In genomic region chr15:96353378-96353930, GRCh38 we compare ENCODE assay signal across 12 cellular contexts. TPM values are rescaled to one million over a fixed set of nuclear protein-coding genes. Genes with fewer than 3 reads are reported as not detected.
DNase-seq lines count a peak whose midpoint lies in the region; ATAC-seq and TF ChIP-seq lines count a peak whose summit lies in the region.
"Had no signal": no experiment of that assay in that cellular context is flagged by ENCODE, and none has a peak within 500 bp of the region (broad histone marks: within the 10 kb centered on the region; RNA-seq: fewer than 3 reads in every experiment).

No MANE protein-coding gene starts in this region.

- H3K4me3 ChIP-seq in heart right ventricle (peak overlapping the region in 9 of 10 donors; percentile 51 to 73 (median 65)), esophagus muscularis mucosa (peak overlapping the region; percentile 62 to 78 (median 66)), neuronal stem cell (ENCODE audit: low read length in 2 of 2) (peak overlapping the region in 1 of 2 donors; percentile 67), uterus (peak overlapping the region; percentile 51 to 59), MM.1S (ENCODE audit: low read length) (no peak overlapping the region)

- H3K79me1 ChIP-seq in neuronal stem cell (ENCODE audit: low read depth, low read length) = peaks cover 1% of the 10 kb centered on the region

- H3K27me3 ChIP-seq in heart right ventricle (peaks cover 0 to 98% (median 79%) of the 10 kb centered on the region in 7 donors), esophagus muscularis mucosa (peaks cover 0 to 17% (median 0%) of the 10 kb centered on the region in 4 donors), neuronal stem cell (ENCODE audit: control insufficient read depth in 3 of 3, insufficient read depth in 3 of 3, low read depth in 1 of 3, low read length in 3 of 3) (peaks cover 7 to 40% (median 20%) of the 10 kb centered on the region in 3 experiments), uterus (no peaks in the 10 kb centered on the region), MM.1S (replicated peaks; ENCODE audit: insufficient read depth, low read length) (peaks cover 50% of the 10 kb centered on the region)

- H2AFZ ChIP-seq in neuronal stem cell (ENCODE audit: low read length) (no peak overlapping the region), MM.1S (ENCODE audit: low read length) (no peak overlapping the region)

- H4K20me1 ChIP-seq in MM.1S (ENCODE audit: insufficient read depth, low read length) = no peaks in the 10 kb centered on the region

- no peak overlapping the region for H3K4ac ChIP-seq in neuronal stem cell (ENCODE audit: low read length)

- no peak overlapping the region for H2BK12ac ChIP-seq in neuronal stem cell (ENCODE audit: low read length)

- H4K91ac ChIP-seq in neuronal stem cell (ENCODE audit: low read depth, low read length, poor library complexity) = no peak overlapping the region

- no peaks in the 10 kb centered on the region for H3K79me2 ChIP-seq in MM.1S (ENCODE audit: low read length)

- DNase-seq in heart right ventricle (no peak), left ventricle myocardium superior (no peak), esophagus muscularis mucosa (ENCODE audit: extremely low spot score) (no peak), neuronal stem cell (ENCODE audit: low spot score) (no peak), uterus (no peak), COR-L47 (lab: John Stamatoyannopoulos, UW) (no peak), MM.1S (no peak)
- DNase-seq: activated T-cell treated with anti-CD3 and anti-CD28 coated beads for 4 hours, cerebellar nuclear complex, GDM1, NCI-H774 had no signal

- H3K23ac ChIP-seq in neuronal stem cell (ENCODE audit: low read depth, low read length, poor library complexity) = no peak overlapping the region

- H3K9me2 ChIP-seq in MM.1S (replicated peaks; ENCODE audit: insufficient read depth, low read length) = no peaks in the 10 kb centered on the region

- H3K18ac ChIP-seq in neuronal stem cell (ENCODE audit: low read length) = peak overlapping the region; percentile 62

- H2BK120ac ChIP-seq in neuronal stem cell (ENCODE audit: low read depth, low read length) = no peak overlapping the region

- H3K4me2 ChIP-seq in neuronal stem cell (ENCODE audit: insufficient read depth, low read length, poor library complexity, severe bottlenecking) = peak overlapping the region; percentile 85
- no peak overlapping the region for H3K4me2 ChIP-seq in MM.1S (ENCODE audit: low read depth, low read length)

- no peak overlapping the region for H3K14ac ChIP-seq in neuronal stem cell (ENCODE audit: low read length)

- H3K4me1 ChIP-seq in heart right ventricle (peaks cover 0 to 72% (median 39%) of the 10 kb centered on the region in 9 donors), esophagus muscularis mucosa (peaks cover 35 to 92% (median 85%) of the 10 kb centered on the region in 4 donors), neuronal stem cell (ENCODE audit: control insufficient read depth in 2 of 2, insufficient read depth in 1 of 2, low read depth in 1 of 2, low read length in 2 of 2) (peaks cover 21 to 47% of the 10 kb centered on the region in 2 donors), uterus (no peaks in the 10 kb centered on the region), MM.1S (ENCODE audit: low read length) (0 out of 2 replicates have a peak, but pooled peaks cover 4% of the 10 kb centered on the region)

- H3K9me3 ChIP-seq in heart right ventricle (no peaks in the 10 kb centered on the region), esophagus muscularis mucosa (no peaks in the 10 kb centered on the region), neuronal stem cell (replicated peaks in 1 of 2; ENCODE audit: control insufficient read depth in 2 of 2, insufficient read depth in 1 of 2, low read depth in 1 of 2, low read length in 2 of 2) (no peaks in the 10 kb centered on the region), uterus (no peaks in the 10 kb centered on the region), MM.1S (replicated peaks; ENCODE audit: insufficient read depth, low read length) (no peaks in the 10 kb centered on the region)

- no peak overlapping the region for H2BK15ac ChIP-seq in neuronal stem cell (ENCODE audit: low read length)

- H3K36me3 ChIP-seq in heart right ventricle (no peaks in the 10 kb centered on the region), esophagus muscularis mucosa (no peaks in the 10 kb centered on the region), neuronal stem cell (replicated peaks in 1 of 2; ENCODE audit: control insufficient read depth in 2 of 2, insufficient read depth in 2 of 2, low read length in 2 of 2) (peaks cover 0 to 5% of the 10 kb centered on the region in 2 donors), uterus (no peaks in the 10 kb centered on the region), MM.1S (replicated peaks; ENCODE audit: insufficient read depth, low read length) (no peaks in the 10 kb centered on the region)

- 32 to 41% methylated on average over 25 of the region's 25 CpGs for WGBS in heart right ventricle, 2 donors
- WGBS in esophagus muscularis mucosa = 48% methylated on average over 25 of the region's 25 CpGs
- no CpG with 5 or more reads among the region's 25 CpGs for WGBS in neuronal stem cell (ENCODE audit: extremely low coverage in 2 of 2, insufficient read length in 2 of 2, insufficient replicate concordance in 1 of 2), 2 donors

- no peak overlapping the region for H2BK5ac ChIP-seq in neuronal stem cell (ENCODE audit: low read length)

- TF ChIP-seq CTCF in heart right ventricle (IDR thresholded peaks at IDR 0.05) (no peak), esophagus muscularis mucosa (IDR thresholded peaks at IDR 0.05) (no peak), uterus (IDR thresholded peaks at IDR 0.05) (no peak), MM.1S (IDR thresholded peaks at IDR 0.05; ENCODE audit: low read length) (no peak)

- ATAC-seq in heart right ventricle (no peak), left ventricle myocardium superior (no peak), GM18870 (IDR thresholded peaks at IDR 0.05; ENCODE audit: unreplicated experiment) (no peak)

- H3F3A ChIP-seq in MM.1S (ENCODE audit: insufficient read depth, low read length) = no peaks in the 10 kb centered on the region

- no peak for TF ChIP-seq EP300 in esophagus muscularis mucosa (IDR thresholded peaks at IDR 0.05)

- no peak overlapping the region for H2AK5ac ChIP-seq in neuronal stem cell (ENCODE audit: low read depth, low read length)

- H3K27ac ChIP-seq in heart right ventricle (peak overlapping the region in 9 of 10 donors; percentile 81 to 91 (median 88)), esophagus muscularis mucosa (replicated peaks in 1 of 4) (peak overlapping the region; percentile 94 to 97 (median 94)), neuronal stem cell (replicated peaks; ENCODE audit: low read length) (peak overlapping the region; percentile 31), uterus (peak overlapping the region; percentile 94 to 100), MM.1S (ENCODE audit: low read length) (no peak overlapping the region)

- H3K9ac ChIP-seq in neuronal stem cell (ENCODE audit: low read depth, low read length, poor library complexity) (no peak overlapping the region), MM.1S (ENCODE audit: low read length) (no peak overlapping the region)

- TF ChIP-seq POLR2A in esophagus muscularis mucosa (IDR thresholded peaks at IDR 0.05; ENCODE audit: low read depth) = no peak
- TF ChIP-seq POLR2A in uterus (IDR thresholded peaks at IDR 0.05) = peak in 1 of 2 donors; percentile 7

- intact Hi-C loops in heart right ventricle (cut with DNase I) = loop anchor here in 9 of 10 donors (10.0 kb wide), 7 partner anchors 61 to 1679 kb away; no protein-coding TSS in a partner anchor
- intact Hi-C loops in left ventricle myocardium superior (cut with micrococcal nuclease) = no loop called here
- intact Hi-C loops in esophagus muscularis mucosa (cut with DNase I) = loop anchor here (5.0 to 10.0 kb wide), 3 partner anchors 74 to 1089 kb away; no protein-coding TSS in a partner anchor
- intact Hi-C loops in uterus (cut with DNase I; ENCODE audit: low total_unique reads) = no loop called here

- H4K8ac ChIP-seq in neuronal stem cell (ENCODE audit: low read depth, low read length) = no peak overlapping the region

RNA-seq across cellular contexts. Expression of gene NR2F2, which starts 23.0 kb away (rescaled TPM):
- total RNA-seq in heart right ventricle (10 to 100 TPM in 8 of 10 donors, 1 to 10 TPM in 2; 8.2 to 31.7 (median 14.3) TPM), left ventricle myocardium superior (18.0 TPM), esophagus muscularis mucosa (100 to 1,000 TPM in 2 of 4 donors, 10 to 100 TPM in 2; 42.7 to 131 (median 83.6) TPM), uterus (100 to 1,000 TPM in 1 of 4 donors, 10 to 100 TPM in 3; 23.6 to 255 (median 51.9) TPM)
- polyA plus RNA-seq in heart right ventricle = 10 to 100 TPM; 21.1 to 22.9 TPM
- polyA plus RNA-seq in neuronal stem cell (2013, experiment 1 of 2) = 43.2 TPM
- polyA plus RNA-seq in neuronal stem cell (2013, experiment 2 of 2) = 45.4 TPM

Comparison
In these comparisons a context has a peak if more than half of its experiments do, and no peak if none do; other contexts are left out.
1. intact Hi-C loops: an anchor here in heart right ventricle (10.0 kb wide) and esophagus muscularis mucosa (5.0 to 10.0 kb wide); none called in left ventricle myocardium superior and uterus.